In genomic region chr17:76697702-76698465, GRCh38 we compare ENCODE assay signal across 9 cellular contexts. TPM values are rescaled to one million over a fixed set of nuclear protein-coding genes. Genes with fewer than 3 reads are reported as not detected.
DNase-seq lines count a peak whose midpoint lies in the region; FAIRE-seq and TF ChIP-seq lines count a peak whose summit lies in the region.
"Had no signal": no experiment of that assay in that cellular context is flagged by ENCODE, and none has a peak within 500 bp of the region (broad histone marks: within the 10 kb centered on the region; RNA-seq: fewer than 3 reads in every experiment).

No MANE protein-coding gene starts in this region.

- 35 to 42% methylated on average over 15 to 17 of the region's 17 CpGs for WGBS in tibial nerve, 2 donors

- DNase-seq in NCI-H1092 treated with DMSO at 0.1 percent for 48 hours (lab: John Stamatoyannopoulos, UW) (peak; percentile 6), NCI-H1092 (lab: John Stamatoyannopoulos, UW) (no peak), astrocyte of the hippocampus (ENCODE audit: low read depth, low spot score) (peak; percentile 82), kidney (peak; percentile 83), tibial nerve (ENCODE audit: low spot score in 2 of 2) (no peak), NCI-H2081 treated with DMSO at 0.1 percent for 48 hours (lab: John Stamatoyannopoulos, UW) (no peak), NCI-H2196 (lab: John Stamatoyannopoulos, UW; ENCODE audit: unreplicated experiment) (no peak)
- DNase-seq in stimulated activated CD4-positive, alpha-beta T cell treated with anti-CD3 and anti-CD28 coated beads, Interleukin-4, amount 100 ng/mL, for 1 hour: no peak

- H3K9ac ChIP-seq in kidney (ENCODE audit: low read length in 2 of 2): no peak overlapping the region

- FAIRE-seq in kidney (lab: Jason Lieb, UNC): no peak
- FAIRE-seq: A549 had no signal

- H3K9me3 ChIP-seq in kidney (ENCODE audit: control insufficient read depth in 1 of 2, low read length in 2 of 2): no peaks in the 10 kb centered on the region
- no peaks in the 10 kb centered on the region for H3K9me3 ChIP-seq in tibial nerve
- H3K9me3 ChIP-seq: A549 had no signal

- intact Hi-C loops in kidney (cut with DNase I): no loop called here

- H3K4me3 ChIP-seq in kidney (ENCODE audit: low read length in 2 of 2) (no peak overlapping the region), tibial nerve (no peak overlapping the region)
- H3K4me3 ChIP-seq: A549 had no signal

- H3K4me1 ChIP-seq in kidney (ENCODE audit: control insufficient read depth in 1 of 2, insufficient read depth in 1 of 2, low read depth in 1 of 2, low read length in 2 of 2) (peaks cover 12 to 29% of the 10 kb centered on the region in 2 donors), tibial nerve (peaks cover 0 to 95% (median 43%) of the 10 kb centered on the region in 4 donors)
- H3K4me1 ChIP-seq: A549 had no signal

- H3K27me3 ChIP-seq in tibial nerve: no peaks in the 10 kb centered on the region

- no peak for TF ChIP-seq POLR2A in tibial nerve (IDR thresholded peaks at IDR 0.05)

- no peak for TF ChIP-seq EP300 in tibial nerve (IDR thresholded peaks at IDR 0.05)

- H3K27ac ChIP-seq in kidney (ENCODE audit: low read depth in 2 of 2, low read length in 2 of 2) (no peak overlapping the region), tibial nerve (peak overlapping the region in 3 of 4 donors; percentile 16 to 79 (median 61))
- H3K27ac ChIP-seq: A549 had no signal

- H3K36me3 ChIP-seq in kidney (ENCODE audit: control insufficient read depth in 1 of 2, insufficient read depth in 2 of 2, low read length in 2 of 2) (no peaks in the 10 kb centered on the region), tibial nerve (no peaks in the 10 kb centered on the region)

- TF ChIP-seq CTCF in kidney (IDR thresholded peaks at IDR 0.05; ENCODE audit: borderline replicate concordance, extremely low read depth, insufficient read depth) (no peak), tibial nerve (IDR thresholded peaks at IDR 0.05) (no peak)

RNA-seq across cellular contexts. Expression of gene MXRA7, which starts 12.9 kb away (rescaled TPM):
- 130 TPM for total RNA-seq in kidney
- 72.4 TPM for polyA plus RNA-seq in kidney (ENCODE audit: insufficient read depth, low read depth, low replicate concordance)
- 100 to 1,000 TPM; 124 to 230 (median 197) TPM for total RNA-seq in tibial nerve

RNA-seq across cellular contexts. Expression of gene JMJD6, which starts 28.5 kb away (rescaled TPM):
- 23.6 TPM for total RNA-seq in kidney
- polyA plus RNA-seq in kidney (ENCODE audit: insufficient read depth, low read depth, low replicate concordance): 34.3 TPM
- 10 to 100 TPM; 14.0 to 45.0 (median 34.2) TPM for total RNA-seq in tibial nerve

RNA-seq across cellular contexts. Expression of gene METTL23, which starts 28.8 kb away (rescaled TPM):
- total RNA-seq in kidney (38.2 TPM), tibial nerve (10 to 100 TPM; 27.8 to 50.2 (median 30.8) TPM)
- 53.0 TPM for polyA plus RNA-seq in kidney (ENCODE audit: insufficient read depth, low read depth, low replicate concordance)

RNA-seq across cellular contexts. Expression of gene SRSF2, which starts 39.2 kb away (rescaled TPM):
- 155 TPM for total RNA-seq in kidney
- polyA plus RNA-seq in kidney (ENCODE audit: insufficient read depth, low read depth, low replicate concordance): 129 TPM
- total RNA-seq in tibial nerve: 100 to 1,000 TPM; 196 to 452 (median 271) TPM

RNA-seq across cellular contexts. Expression of gene MFSD11, which starts 40.0 kb away (rescaled TPM):
- total RNA-seq in kidney: 22.6 TPM
- 12.5 TPM for polyA plus RNA-seq in kidney (ENCODE audit: insufficient read depth, low read depth, low replicate concordance)
- total RNA-seq in tibial nerve: 10 to 100 TPM; 25.8 to 61.0 (median 37.1) TPM

Comparison
In these comparisons a context has a peak if more than half of its experiments do, and no peak if none do; other contexts are left out.
1. DNase-seq: peak in NCI-H1092 treated with DMSO at 0.1 percent for 48 hours (single experiment), astrocyte of the hippocampus (single experiment) and kidney (single experiment); none in NCI-H1092 (single experiment), tibial nerve (0 of 2), NCI-H2081 treated with DMSO at 0.1 percent for 48 hours (single experiment), NCI-H2196 (single experiment) and stimulated activated CD4-positive, alpha-beta T cell treated with anti-CD3 and anti-CD28 coated beads, Interleukin-4, amount 100 ng/mL, for 1 hour (single experiment).
2. H3K27ac ChIP-seq: peak in tibial nerve (3 of 4); none in kidney (0 of 2).